Comparison of ENCODE assay signal across 20 cellular contexts in genomic region chr5:15837584-15838289, GRCh38.
"Had no signal": no experiment of that assay in that cellular context is flagged by ENCODE, and none has a peak within 500 bp of the region (broad histone marks: within the 10 kb centered on the region; RNA-seq: fewer than 3 reads in every experiment).

No MANE protein-coding gene starts in this region.

- H3K9me3 ChIP-seq: adrenal gland, gastrocnemius medialis, psoas muscle, sigmoid colon, thoracic aorta had no signal

- H3K4me3 ChIP-seq: adrenal gland, body of pancreas, esophagus squamous epithelium, gastrocnemius medialis, psoas muscle, sigmoid colon, thoracic aorta had no signal

- H3K27ac ChIP-seq: body of pancreas, esophagus squamous epithelium, gastrocnemius medialis, psoas muscle, sigmoid colon, thoracic aorta had no signal

- ATAC-seq: activated CD8-positive, alpha-beta T cell treated with anti-CD3 and anti-CD28 coated beads, Interleukin-2, amount 10 ng/mL, durations not matched to agents 7 days and 5 days; body of pancreas; gastrocnemius medialis; left lobe of liver; psoas muscle; stimulated activated effector memory CD8-positive, alpha-beta T cell treated with anti-CD3 and anti-CD28 coated beads, Interleukin-12 subunit alpha, Interleukin-12 subunit beta, amount 100 ng/mL, for 72 hours had no signal

- H3K36me3 ChIP-seq: adrenal gland, esophagus squamous epithelium, gastrocnemius medialis, sigmoid colon, thoracic aorta had no signal

- H3K27me3 ChIP-seq: adrenal gland, body of pancreas, esophagus squamous epithelium, gastrocnemius medialis, sigmoid colon had no signal

- DNase-seq: activated B cell treated with CpG ODN at 0.5 μM for 24 hours; activated CD4-positive, alpha-beta T cell treated with anti-CD3 and anti-CD28 coated beads, Interleukin-2, amount 10 ng/mL, durations not matched to agents 24 days and 14 days; activated CD8-positive, alpha-beta memory T cell treated with anti-CD3 and anti-CD28 coated beads, Interleukin-2, amount 50 U/mL, for 4 hours; activated CD8-positive, alpha-beta T cell treated with anti-CD3 and anti-CD28 coated beads, Interleukin-2, amount 10 ng/mL, durations not matched to agents 7 days and 5 days; activated effector memory CD4-positive, alpha-beta T cell treated with anti-CD3 and anti-CD28 coated beads, Interleukin-2, amount 50 U/mL, for 16 hours; activated T-cell treated with anti-CD3 and anti-CD28 coated beads, Interleukin-2, amount 50 U/mL, for 48 hours; adrenal gland; body of pancreas; effector CD8-positive, alpha-beta T cell; esophagus squamous epithelium; gastrocnemius medialis; mesenchymal stem cell; nephron progenitor cell; psoas muscle; sigmoid colon; stimulated activated CD4-positive, alpha-beta T cell treated with anti-CD3 and anti-CD28 coated beads, Interleukin-12 subunit alpha, Interleukin-12 subunit beta, amount 100 ng/mL, for 4 hours; stimulated activated CD4-positive, alpha-beta T cell treated with anti-CD3 and anti-CD28 coated beads, Interleukin-2, amount 100 ng/mL, for 24 hours had no signal

- H3K4me1 ChIP-seq: body of pancreas, gastrocnemius medialis, psoas muscle had no signal
